Comparison of ENCODE assay signal across 12 cellular contexts in the genomic region with DNA sequence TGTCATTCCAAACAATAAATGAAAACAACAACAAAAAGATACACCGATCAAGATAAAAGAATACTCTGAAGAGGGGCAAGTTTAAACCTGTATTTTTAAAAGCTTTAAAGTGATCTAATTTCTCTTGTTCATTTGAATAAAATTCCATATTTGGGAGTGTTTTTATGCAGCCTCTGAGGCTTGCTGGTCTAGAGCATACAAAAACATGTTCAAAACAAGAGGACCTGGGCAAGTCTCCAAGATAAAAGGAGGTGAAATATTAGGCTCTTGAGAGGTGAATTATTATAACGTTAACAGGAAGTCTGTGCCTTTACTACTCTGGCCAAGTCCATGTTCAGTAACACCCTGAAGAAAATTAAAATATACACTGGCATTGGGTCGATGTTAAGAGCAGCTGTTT. TPM values are rescaled to one million over a fixed set of nuclear protein-coding genes. Genes with fewer than 3 reads are reported as not detected.
DNase-seq lines count a peak whose midpoint lies in the region; ATAC-seq and TF ChIP-seq lines count a peak whose summit lies in the region.
"Had no signal": no experiment of that assay in that cellular context is flagged by ENCODE, and none has a peak within 500 bp of the region (broad histone marks: within the 10 kb centered on the region; RNA-seq: fewer than 3 reads in every experiment).

No MANE protein-coding gene starts in this region.

- no peak overlapping the region for H3K4me3 Mint-ChIP-seq in activated T-cell treated with anti-CD3 and anti-CD28 coated beads, Interleukin-2, amount 50 U/mL, for 72 hours
- H3K4me3 Mint-ChIP-seq in activated T-cell treated with anti-CD3 and anti-CD28 coated beads, Interleukin-2, amount 50 U/mL, for 24 hours, result no peak overlapping the region
- H3K4me3 Mint-ChIP-seq: stimulated activated memory B cell treated with anti-CD40 and anti-IgM and Interleukin-4, amounts not matched to agents 10 μg/mL and 1 μg/mL and 100 μg/mL, for 72 hours; T-helper 1 cell treated with Interleukin-12 subunit alpha and Interleukin-12 subunit beta and Interleukin-4 antibody, amounts not matched to agents 30 μg/mL and 1 μg/mL, for 36 hours had no signal

- no peak for TF ChIP-seq EP300 in tibial nerve (IDR thresholded peaks at IDR 0.05)

- H3K27me3 ChIP-seq in adrenal gland, result no peaks in the 10 kb centered on the region
- no peaks in the 10 kb centered on the region for H3K27me3 ChIP-seq in lower lobe of right lung (ENCODE audit: low read depth)
- H3K27me3 ChIP-seq in tibial nerve, result no peaks in the 10 kb centered on the region

- H3K4me1 ChIP-seq in adrenal gland (replicated peaks in 1 of 2) (peaks cover 31 to 33% of the 10 kb centered on the region in 2 donors), lower lobe of right lung (peaks cover 22% of the 10 kb centered on the region), tibial nerve (peaks cover 0 to 38% (median 10%) of the 10 kb centered on the region in 4 donors)

- H3K36me3 ChIP-seq in adrenal gland (replicated peaks in 1 of 2) (peaks cover 0 to 7% of the 10 kb centered on the region in 2 donors), lower lobe of right lung (peaks cover 46% of the 10 kb centered on the region), tibial nerve (peaks cover 0 to 51% (median 0%) of the 10 kb centered on the region in 3 donors)

- peaks cover 19% of the 10 kb centered on the region for H3K4me1 Mint-ChIP-seq in activated T-cell treated with anti-CD3 and anti-CD28 coated beads, Interleukin-2, amount 50 U/mL, for 72 hours (ENCODE audit: low read depth)
- peaks cover 16% of the 10 kb centered on the region for H3K4me1 Mint-ChIP-seq in activated T-cell treated with anti-CD3 and anti-CD28 coated beads, Interleukin-2, amount 50 U/mL, for 24 hours (ENCODE audit: low read depth)
- H3K4me1 Mint-ChIP-seq: stimulated activated memory B cell treated with anti-CD40 and anti-IgM and Interleukin-4, amounts not matched to agents 10 μg/mL and 1 μg/mL and 100 μg/mL, for 72 hours had no signal

- intact Hi-C loops in adrenal gland (cut with DNase I) (no loop called here), lower lobe of right lung (cut with DNase I) (no loop called here)

- TF ChIP-seq CTCF in adrenal gland (IDR thresholded peaks at IDR 0.05), result no peak
- TF ChIP-seq CTCF in lower lobe of right lung (IDR thresholded peaks at IDR 0.05), result no peak
- no peak for TF ChIP-seq CTCF in tibial nerve (IDR thresholded peaks at IDR 0.05)

- H3K27ac Mint-ChIP-seq in activated T-cell treated with anti-CD3 and anti-CD28 coated beads, Interleukin-2, amount 50 U/mL, for 72 hours, result peak overlapping the region; percentile 29
- no peak overlapping the region for H3K27ac Mint-ChIP-seq in activated T-cell treated with anti-CD3 and anti-CD28 coated beads, Interleukin-2, amount 50 U/mL, for 24 hours
- H3K27ac Mint-ChIP-seq: stimulated activated memory B cell treated with anti-CD40 and anti-IgM and Interleukin-4, amounts not matched to agents 10 μg/mL and 1 μg/mL and 100 μg/mL, for 72 hours; T-helper 1 cell treated with Interleukin-12 subunit alpha and Interleukin-12 subunit beta and Interleukin-4 antibody, amounts not matched to agents 30 μg/mL and 1 μg/mL, for 36 hours had no signal

- ATAC-seq in activated T-cell treated with anti-CD3 and anti-CD28 coated beads, Interleukin-2, amount 50 U/mL, for 72 hours (replicated peaks in 1 of 2), result no peak
- ATAC-seq in lower lobe of right lung (peak; percentile 66 to 81), HG03108 (IDR thresholded peaks at IDR 0.05; ENCODE audit: unreplicated experiment) (no peak), HG03135 (IDR thresholded peaks at IDR 0.05; ENCODE audit: unreplicated experiment) (no peak)
- ATAC-seq: stimulated activated memory B cell treated with anti-CD40 and anti-IgM and Interleukin-4, amounts not matched to agents 10 μg/mL and 1 μg/mL and 100 μg/mL, for 72 hours had no signal

- peak overlapping the region in 4 of 5 donors; percentile 74 to 87 (median 77) for H3K27ac ChIP-seq in adrenal gland
- peak overlapping the region; percentile 77 for H3K27ac ChIP-seq in lower lobe of right lung
- peak overlapping the region in 3 of 4 donors; percentile 44 to 83 (median 78) for H3K27ac ChIP-seq in tibial nerve

- TF ChIP-seq POLR2A in adrenal gland (IDR thresholded peaks at IDR 0.05) (no peak), tibial nerve (IDR thresholded peaks at IDR 0.05) (no peak)

- no peaks in the 10 kb centered on the region for H3K9me3 Mint-ChIP-seq in activated T-cell treated with anti-CD3 and anti-CD28 coated beads, Interleukin-2, amount 50 U/mL, for 72 hours
- H3K9me3 Mint-ChIP-seq in activated T-cell treated with anti-CD3 and anti-CD28 coated beads, Interleukin-2, amount 50 U/mL, for 24 hours, result no peaks in the 10 kb centered on the region
- H3K9me3 Mint-ChIP-seq: stimulated activated memory B cell treated with anti-CD40 and anti-IgM and Interleukin-4, amounts not matched to agents 10 μg/mL and 1 μg/mL and 100 μg/mL, for 72 hours; T-helper 1 cell treated with Interleukin-12 subunit alpha and Interleukin-12 subunit beta and Interleukin-4 antibody, amounts not matched to agents 30 μg/mL and 1 μg/mL, for 36 hours had no signal

- H3K4me3 ChIP-seq in adrenal gland (no peak overlapping the region), lower lobe of right lung (no peak overlapping the region), tibial nerve (no peak overlapping the region)

- no peak for DNase-seq in activated T-cell treated with anti-CD3 and anti-CD28 coated beads, Interleukin-2, amount 50 U/mL, for 72 hours
- no peak for DNase-seq in activated T-cell treated with anti-CD3 and anti-CD28 coated beads, Interleukin-2, amount 50 U/mL, for 24 hours
- DNase-seq in adrenal gland, result no peak
- no peak for DNase-seq in lower lobe of right lung
- no peak for DNase-seq in tibial nerve (ENCODE audit: low spot score in 2 of 2)
- no peak for DNase-seq in NCI-H1048 (lab: John Stamatoyannopoulos, UW)
- DNase-seq: effector memory CD4-positive, alpha-beta T cell; MM.1S had no signal

- H3K9me3 ChIP-seq in adrenal gland (replicated peaks in 1 of 3) (no peaks in the 10 kb centered on the region), lower lobe of right lung (no peaks in the 10 kb centered on the region), tibial nerve (no peaks in the 10 kb centered on the region)

- no peaks in the 10 kb centered on the region for H3K27me3 Mint-ChIP-seq in activated T-cell treated with anti-CD3 and anti-CD28 coated beads, Interleukin-2, amount 50 U/mL, for 72 hours (ENCODE audit: low read depth)
- no peaks in the 10 kb centered on the region for H3K27me3 Mint-ChIP-seq in activated T-cell treated with anti-CD3 and anti-CD28 coated beads, Interleukin-2, amount 50 U/mL, for 24 hours
- H3K27me3 Mint-ChIP-seq: stimulated activated memory B cell treated with anti-CD40 and anti-IgM and Interleukin-4, amounts not matched to agents 10 μg/mL and 1 μg/mL and 100 μg/mL, for 72 hours had no signal

- H3K36me3 Mint-ChIP-seq in activated T-cell treated with anti-CD3 and anti-CD28 coated beads, Interleukin-2, amount 50 U/mL, for 72 hours (ENCODE audit: insufficient read depth in 2 of 2), result peaks cover 5 to 27% of the 10 kb centered on the region in 2 donors
- H3K36me3 Mint-ChIP-seq in activated T-cell treated with anti-CD3 and anti-CD28 coated beads, Interleukin-2, amount 50 U/mL, for 24 hours (ENCODE audit: low read depth), result peaks cover 100% of the 10 kb centered on the region

- WGBS in adrenal gland, 4 donors, result 41 to 50% (median 50%) methylated on average over 3 of the region's 3 CpGs
- WGBS in tibial nerve, 2 donors, result 46 to 61% methylated on average over 3 of the region's 3 CpGs

RNA-seq across cellular contexts. Expression of a gene that starts 20.1 kb away (rescaled TPM):
- 10 to 100 TPM; 15.4 to 16.7 TPM for total RNA-seq in activated T-cell treated with anti-CD3 and anti-CD28 coated beads, Interleukin-2, amount 50 U/mL, for 72 hours
- total RNA-seq in adrenal gland, result 10 to 100 TPM; 15.4 to 31.6 (median 17.9) TPM
- 1 to 10 TPM; 5.2 to 9.3 (median 6.7) TPM for polyA plus RNA-seq in adrenal gland
- 10.3 TPM for total RNA-seq in lower lobe of right lung
- total RNA-seq in tibial nerve, result 10 to 100 TPM; 18.6 to 29.4 (median 22.2) TPM

RNA-seq across cellular contexts. Expression of a gene that starts 39.8 kb away (rescaled TPM):
- 1 to 10 TPM; 8.5 to 8.9 TPM for total RNA-seq in activated T-cell treated with anti-CD3 and anti-CD28 coated beads, Interleukin-2, amount 50 U/mL, for 72 hours
- 10 to 100 TPM in 5 of 8 donors, 1 to 10 TPM in 3; 6.3 to 16.2 (median 12.1) TPM for total RNA-seq in adrenal gland
- polyA plus RNA-seq in adrenal gland, result 10 to 100 TPM in 2 of 3 donors, 1 to 10 TPM in 1; 8.2 to 33.2 (median 31.4) TPM
- 31.8 TPM for total RNA-seq in lower lobe of right lung
- total RNA-seq in tibial nerve, result 10 to 100 TPM; 72.6 to 85.9 (median 75.6) TPM

Comparison
In these comparisons a context has a peak if more than half of its experiments do, and no peak if none do; other contexts are left out.
1. ATAC-seq: peak in lower lobe of right lung (2 of 2); none in activated T-cell treated with anti-CD3 and anti-CD28 coated beads, Interleukin-2, amount 50 U/mL, for 72 hours (0 of 2), HG03108 (single experiment) and HG03135 (single experiment).
2. Peak in every context shown above with its lines, with median percentiles within 50 percentile points of each other: H3K27ac ChIP-seq.